In genomic region chr4:165502919-165503907, GRCh38 we compare ENCODE assay signal across 11 cellular contexts.
DNase-seq lines count a peak whose midpoint lies in the region; ATAC-seq and FAIRE-seq lines count a peak whose summit lies in the region.
"Had no signal": no experiment of that assay in that cellular context is flagged by ENCODE, and none has a peak within 500 bp of the region (broad histone marks: within the 10 kb centered on the region; RNA-seq: fewer than 3 reads in every experiment).

No MANE protein-coding gene starts in this region.

- peak; percentile 45 for DNase-seq in Caki2 (ENCODE audit: low read depth)
- DNase-seq in RCC 7860 (ENCODE audit: low spot score) = peak; percentile 51
- DNase-seq in Right ventricle myocardium superior = no peak
- no peak for DNase-seq in activated T-helper 2 cell treated with anti-CD3 and anti-CD28 coated beads, Interferon-gamma antibody, Interleukin-2, Interleukin-4, amounts not matched to agents 10 μg/mL and 5 μg/mL and 100 μg/mL, durations not matched to agents 14 hours and 24 hours and 36 hours (ENCODE audit: low spot score)
- no peak for DNase-seq in naive thymus-derived CD8-positive, alpha-beta T cell
- no peak for DNase-seq in DMS153 (lab: John Stamatoyannopoulos, UW)
- no peak for DNase-seq in AG20443 (ENCODE audit: low spot score)
- DNase-seq: activated CD8-positive, alpha-beta memory T cell treated with anti-CD3 and anti-CD28 coated beads for 24 hours; NCI-H2171 treated with DMSO at 0.1 percent for 48 hours; small intestine had no signal

- H3K4me1 Mint-ChIP-seq in activated T-helper 2 cell treated with anti-CD3 and anti-CD28 coated beads, Interferon-gamma antibody, Interleukin-2, Interleukin-4, amounts not matched to agents 10 μg/mL and 5 μg/mL and 100 μg/mL, durations not matched to agents 14 hours and 24 hours and 36 hours (ENCODE audit: low read depth) = peaks cover 2% of the 10 kb centered on the region
- peaks cover 0 to 2% (median under 1%) of the 10 kb centered on the region in 4 donors for H3K4me1 Mint-ChIP-seq in naive thymus-derived CD8-positive, alpha-beta T cell

- H3K27ac Mint-ChIP-seq in activated T-helper 2 cell treated with anti-CD3 and anti-CD28 coated beads, Interferon-gamma antibody, Interleukin-2, Interleukin-4, amounts not matched to agents 10 μg/mL and 5 μg/mL and 100 μg/mL, durations not matched to agents 14 hours and 24 hours and 36 hours = no peak overlapping the region
- H3K27ac Mint-ChIP-seq in naive thymus-derived CD8-positive, alpha-beta T cell = peak overlapping the region in 1 of 10 donors; percentile 41

- no peaks in the 10 kb centered on the region for H3K36me3 Mint-ChIP-seq in activated T-helper 2 cell treated with anti-CD3 and anti-CD28 coated beads, Interferon-gamma antibody, Interleukin-2, Interleukin-4, amounts not matched to agents 10 μg/mL and 5 μg/mL and 100 μg/mL, durations not matched to agents 14 hours and 24 hours and 36 hours (ENCODE audit: low read depth)
- no peaks in the 10 kb centered on the region for H3K36me3 Mint-ChIP-seq in naive thymus-derived CD8-positive, alpha-beta T cell

- POLR2A ChIA-PET in naive thymus-derived CD8-positive, alpha-beta T cell (lab: Charles Lee) = no interaction called here

- intact Hi-C loops in Right ventricle myocardium superior (cut with DNase I) = no loop called here
- intact Hi-C loops in activated T-helper 2 cell treated with anti-CD3 and anti-CD28 coated beads, Interferon-gamma antibody, Interleukin-2, Interleukin-4, amounts not matched to agents 10 μg/mL and 5 μg/mL and 100 μg/mL, durations not matched to agents 14 hours and 24 hours and 36 hours (cut with micrococcal nuclease) = no loop called here

- in situ Hi-C loops in Caki2 (cut with HindIII; ENCODE audit: low pct_unique_long_range_greater_than_20kb, low sequenced_read_pairs) = no loop called here

- peak; percentile 2 for FAIRE-seq in RCC 7860 (lab: Jason Lieb, UNC)
- FAIRE-seq: small intestine had no signal

- no peak overlapping the region for H3K4me3 Mint-ChIP-seq in activated T-helper 2 cell treated with anti-CD3 and anti-CD28 coated beads, Interferon-gamma antibody, Interleukin-2, Interleukin-4, amounts not matched to agents 10 μg/mL and 5 μg/mL and 100 μg/mL, durations not matched to agents 14 hours and 24 hours and 36 hours (ENCODE audit: low read depth)
- H3K4me3 Mint-ChIP-seq in naive thymus-derived CD8-positive, alpha-beta T cell = no peak overlapping the region

- peak; percentile 77 for ATAC-seq in GM21786 (IDR thresholded peaks at IDR 0.05; ENCODE audit: unreplicated experiment)
- ATAC-seq in Right ventricle myocardium superior (ENCODE audit: poor library complexity) = peak; percentile 48
- ATAC-seq in naive thymus-derived CD8-positive, alpha-beta T cell = no peak

- H3K27me3 Mint-ChIP-seq in activated T-helper 2 cell treated with anti-CD3 and anti-CD28 coated beads, Interferon-gamma antibody, Interleukin-2, Interleukin-4, amounts not matched to agents 10 μg/mL and 5 μg/mL and 100 μg/mL, durations not matched to agents 14 hours and 24 hours and 36 hours (ENCODE audit: low read depth) = no peaks in the 10 kb centered on the region
- H3K27me3 Mint-ChIP-seq in naive thymus-derived CD8-positive, alpha-beta T cell = peaks cover 7 to 21% (median 10%) of the 10 kb centered on the region in 5 donors

- no peaks in the 10 kb centered on the region for H3K9me3 Mint-ChIP-seq in activated T-helper 2 cell treated with anti-CD3 and anti-CD28 coated beads, Interferon-gamma antibody, Interleukin-2, Interleukin-4, amounts not matched to agents 10 μg/mL and 5 μg/mL and 100 μg/mL, durations not matched to agents 14 hours and 24 hours and 36 hours
- no peaks in the 10 kb centered on the region for H3K9me3 Mint-ChIP-seq in naive thymus-derived CD8-positive, alpha-beta T cell

Comparison
In these comparisons a context has a peak if more than half of its experiments do, and no peak if none do; other contexts are left out.
1. DNase-seq: peak in Caki2 (single experiment) and RCC 7860 (single experiment); none in Right ventricle myocardium superior (single experiment), activated T-helper 2 cell treated with anti-CD3 and anti-CD28 coated beads, Interferon-gamma antibody, Interleukin-2, Interleukin-4, amounts not matched to agents 10 μg/mL and 5 μg/mL and 100 μg/mL, durations not matched to agents 14 hours and 24 hours and 36 hours (single experiment), naive thymus-derived CD8-positive, alpha-beta T cell (0 of 10), DMS153 (single experiment) and AG20443 (single experiment).
2. ATAC-seq: peak in GM21786 (single experiment) and Right ventricle myocardium superior (single experiment); none in naive thymus-derived CD8-positive, alpha-beta T cell (0 of 2).